17 cellular contexts compared by ENCODE assay signal in the genomic region with DNA sequence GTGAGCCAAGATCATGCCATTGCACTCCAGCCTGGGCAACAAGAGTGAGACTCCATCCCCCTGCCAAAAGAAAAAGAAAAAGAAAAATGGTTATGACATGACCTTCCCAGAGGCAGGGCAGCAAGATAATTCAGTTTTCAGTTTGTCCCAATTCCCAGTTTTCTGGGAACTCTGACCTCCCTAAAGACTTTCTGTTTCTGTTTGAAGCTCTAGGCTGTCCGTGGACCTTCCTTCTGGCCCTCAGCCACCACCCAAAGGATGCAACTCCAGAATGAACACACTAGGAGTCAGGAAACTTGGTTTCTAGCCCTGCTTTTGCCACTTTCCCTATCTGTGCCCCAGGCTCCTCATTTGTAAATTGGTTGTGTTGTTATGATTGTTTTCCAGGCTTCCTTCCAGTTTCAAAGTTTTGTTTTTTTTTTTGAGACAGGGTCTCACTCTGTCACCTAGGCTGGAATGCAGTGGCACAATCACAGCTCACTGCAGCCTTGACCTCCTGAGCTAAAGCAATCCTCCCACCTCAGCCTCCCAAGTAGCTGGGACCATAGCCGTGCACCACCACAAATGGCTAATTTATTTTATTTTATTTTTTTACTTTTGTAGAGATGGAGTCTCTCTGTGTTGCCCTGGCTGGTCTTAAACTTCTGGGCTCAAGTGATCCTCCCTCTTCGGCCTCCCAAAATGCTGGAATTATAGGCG.
A peak's percentile ranks its signal among the peaks of the same experiment; 100 is the strongest.
DNase-seq lines count a peak whose midpoint lies in the region; ATAC-seq and TF ChIP-seq lines count a peak whose summit lies in the region.
"Had no signal": no experiment of that assay in that cellular context is flagged by ENCODE, and none has a peak within 500 bp of the region (broad histone marks: within the 10 kb centered on the region; RNA-seq: fewer than 3 reads in every experiment).

No MANE protein-coding gene starts in this region.

- no peaks in the 10 kb centered on the region for H3K36me3 Mint-ChIP-seq in activated naive CD8-positive, alpha-beta T cell treated with anti-CD3 and anti-CD28 coated beads, Interleukin-2, amount 50 U/mL, for 24 hours (ENCODE audit: low read depth)
- H3K36me3 Mint-ChIP-seq: brain, immature natural killer cell had no signal

- intact Hi-C loops in left lung (cut with DNase I) (no loop called here), stomach (cut with DNase I; ENCODE audit: low total_unique reads) (no loop called here)

- peak; percentile 57 for ATAC-seq in left lung
- no peak for ATAC-seq in activated naive CD8-positive, alpha-beta T cell treated with anti-CD3 and anti-CD28 coated beads, Interleukin-2, amount 50 U/mL, for 24 hours

- POLR2A ChIA-PET in RWPE1 (lab: Yijun Ruan, JAX; ENCODE audit: low non-redundant PET) = no interaction called here

- H3K4me1 Mint-ChIP-seq in activated naive CD8-positive, alpha-beta T cell treated with anti-CD3 and anti-CD28 coated beads, Interleukin-2, amount 50 U/mL, for 24 hours = no peaks in the 10 kb centered on the region

- no peak for TF ChIP-seq POLR2A in stomach (IDR thresholded peaks at IDR 0.05)

- H3K27me3 ChIP-seq in left lung (no peaks in the 10 kb centered on the region), stomach (no peaks in the 10 kb centered on the region), WERI-Rb-1 (ENCODE audit: insufficient read depth, low read depth, severe bottlenecking) (no peaks in the 10 kb centered on the region)
- H3K27me3 ChIP-seq: pancreas had no signal

- peak overlapping the region in 1 of 2 donors; percentile 24 for H3K27ac ChIP-seq in left lung
- H3K27ac ChIP-seq in stomach = peak overlapping the region in 3 of 5 donors; percentile 12 to 62 (median 41)
- no peak overlapping the region for H3K27ac ChIP-seq in WERI-Rb-1
- H3K27ac ChIP-seq in RWPE1 = no peak overlapping the region
- H3K27ac ChIP-seq: pancreas had no signal

- H3K27me3 Mint-ChIP-seq in activated naive CD8-positive, alpha-beta T cell treated with anti-CD3 and anti-CD28 coated beads, Interleukin-2, amount 50 U/mL, for 24 hours = no peaks in the 10 kb centered on the region
- H3K27me3 Mint-ChIP-seq: brain had no signal

- H3K4me1 ChIP-seq in left lung = no peaks in the 10 kb centered on the region
- H3K4me1 ChIP-seq in stomach = peaks cover 0 to 12% (median 4%) of the 10 kb centered on the region in 4 donors
- H3K4me1 ChIP-seq: pancreas had no signal

- H3K4me3 ChIP-seq in left lung (no peak overlapping the region), stomach (no peak overlapping the region), WERI-Rb-1 (ENCODE audit: low read depth, low read length) (no peak overlapping the region)
- H3K4me3 ChIP-seq: pancreas had no signal

- TF ChIP-seq CTCF in left lung (IDR thresholded peaks at IDR 0.05) (no peak), stomach (IDR thresholded peaks at IDR 0.05) (no peak), WERI-Rb-1 (IDR thresholded peaks at IDR 0.05; ENCODE audit: low read depth, low read length) (no peak), RWPE1 (conservative IDR thresholded peaks at IDR 0.05; ENCODE audit: low read depth) (no peak)

- H3K27ac Mint-ChIP-seq in activated naive CD8-positive, alpha-beta T cell treated with anti-CD3 and anti-CD28 coated beads, Interleukin-2, amount 50 U/mL, for 24 hours = no peak overlapping the region

- no peak overlapping the region for H3K4me3 Mint-ChIP-seq in activated naive CD8-positive, alpha-beta T cell treated with anti-CD3 and anti-CD28 coated beads, Interleukin-2, amount 50 U/mL, for 24 hours
- H3K4me3 Mint-ChIP-seq: brain, immature natural killer cell had no signal

- DNase-seq in GM04503 (ENCODE audit: low read depth) = peak; percentile 31
- DNase-seq in dedifferentiated amniotic fluid mesenchymal stem cell (ENCODE audit: extremely low spot score) = peak; percentile 54
- DNase-seq in left lung = no peak
- DNase-seq in stomach = peak; percentile 26
- DNase-seq in LoVo (ENCODE audit: low spot score) = no peak
- DNase-seq in activated naive CD8-positive, alpha-beta T cell treated with anti-CD3 and anti-CD28 coated beads, Interleukin-2, amount 50 U/mL, for 24 hours = no peak
- DNase-seq in WERI-Rb-1 = no peak
- DNase-seq in RWPE1 (ENCODE audit: low spot score) = no peak
- DNase-seq: activated CD8-positive, alpha-beta memory T cell treated with anti-CD3 and anti-CD28 coated beads, Interleukin-2, amount 50 U/mL, for 4 hours; C1 segment of cervical spinal cord; GDM1; immature natural killer cell; NCI-H187; pancreas; substantia nigra; T1000 had no signal

- H3K9me3 Mint-ChIP-seq in activated naive CD8-positive, alpha-beta T cell treated with anti-CD3 and anti-CD28 coated beads, Interleukin-2, amount 50 U/mL, for 24 hours = no peaks in the 10 kb centered on the region
- H3K9me3 Mint-ChIP-seq: brain, immature natural killer cell had no signal

- CTCF ChIA-PET in RWPE1 (lab: Yijun Ruan, JAX) = no interaction called here

- H3K9me3 ChIP-seq in left lung = no peaks in the 10 kb centered on the region
- H3K9me3 ChIP-seq in stomach = no peaks in the 10 kb centered on the region
- H3K9me3 ChIP-seq in WERI-Rb-1 (ENCODE audit: severe bottlenecking) = no peaks in the 10 kb centered on the region
- H3K9me3 ChIP-seq: pancreas had no signal

- TF ChIP-seq EP300 in stomach (IDR thresholded peaks at IDR 0.05) = no peak

- 74 to 78% (median 76%) methylated on average over 4 of the region's 4 CpGs for WGBS in stomach, 5 donors

- no peaks in the 10 kb centered on the region for H3K36me3 ChIP-seq in left lung
- H3K36me3 ChIP-seq in stomach = no peaks in the 10 kb centered on the region
- H3K36me3 ChIP-seq in WERI-Rb-1 = no peaks in the 10 kb centered on the region
- H3K36me3 ChIP-seq: pancreas had no signal

Comparison
In these comparisons a context has a peak if more than half of its experiments do, and no peak if none do; other contexts are left out.
1. DNase-seq: peak in GM04503 (single experiment), dedifferentiated amniotic fluid mesenchymal stem cell (single experiment) and stomach (single experiment); none in left lung (0 of 2), LoVo (single experiment), activated naive CD8-positive, alpha-beta T cell treated with anti-CD3 and anti-CD28 coated beads, Interleukin-2, amount 50 U/mL, for 24 hours (single experiment), WERI-Rb-1 (single experiment) and RWPE1 (single experiment).
2. H3K27ac ChIP-seq: peak in stomach (3 of 5); none in WERI-Rb-1 (single experiment) and RWPE1 (single experiment).